2 cellular contexts compared by ENCODE assay signal in genomic region chr18:67525328-67526110, GRCh38.
TF ChIP-seq lines count a peak whose summit lies in the region.

No MANE protein-coding gene starts in this region.

TF ChIP-seq in IMR-90, 13 proteins besides CTCF, POLR2A, EP300 and RAD21 (continued from another document):
- TF ChIP-seq ELK1 (IDR thresholded peaks at IDR 0.05; ENCODE audit: borderline replicate concordance, low read depth, low read length) (no peak), FOS (IDR thresholded peaks at IDR 0.05; ENCODE audit: low read depth, low read length) (peak; percentile 65; the same call in 1 of the 2 replicates), SMC3 (IDR thresholded peaks at IDR 0.05; ENCODE audit: low read depth, low read length) (no peak), MXI1 (IDR thresholded peaks at IDR 0.05; ENCODE audit: borderline replicate concordance, low read depth, low read length) (no peak), RCOR1 (IDR thresholded peaks at IDR 0.05; ENCODE audit: insufficient replicate concordance, low read length) (peak; percentile 28), MAFK (IDR thresholded peaks at IDR 0.05; ENCODE audit: low read depth, low read length) (peak; percentile 2; the same call in 1 of the 2 replicates), MAZ (IDR thresholded peaks at IDR 0.05; ENCODE audit: borderline replicate concordance, low read depth, low read length) (no peak), USF2 (IDR thresholded peaks at IDR 0.05; ENCODE audit: low read depth, low read length) (no peak), BHLHE40 (IDR thresholded peaks at IDR 0.05; ENCODE audit: low read depth, low read length) (no peak), CEBPB (IDR thresholded peaks at IDR 0.05; ENCODE audit: low read depth, low read length) (peak; percentile 57; the same call in 1 of the 2 replicates), CHD1 (IDR thresholded peaks at IDR 0.05; ENCODE audit: low read depth, low read length) (no peak), NFE2L2 (IDR thresholded peaks at IDR 0.05; ENCODE audit: low read depth, low read length) (no peak)

TF ChIP-seq in liver, 16 proteins besides CTCF, POLR2A, EP300 and RAD21 (continued from another document):
- no peak for TF ChIP-seq REST (IDR thresholded peaks at IDR 0.05)
- TF ChIP-seq, protein P1, sequence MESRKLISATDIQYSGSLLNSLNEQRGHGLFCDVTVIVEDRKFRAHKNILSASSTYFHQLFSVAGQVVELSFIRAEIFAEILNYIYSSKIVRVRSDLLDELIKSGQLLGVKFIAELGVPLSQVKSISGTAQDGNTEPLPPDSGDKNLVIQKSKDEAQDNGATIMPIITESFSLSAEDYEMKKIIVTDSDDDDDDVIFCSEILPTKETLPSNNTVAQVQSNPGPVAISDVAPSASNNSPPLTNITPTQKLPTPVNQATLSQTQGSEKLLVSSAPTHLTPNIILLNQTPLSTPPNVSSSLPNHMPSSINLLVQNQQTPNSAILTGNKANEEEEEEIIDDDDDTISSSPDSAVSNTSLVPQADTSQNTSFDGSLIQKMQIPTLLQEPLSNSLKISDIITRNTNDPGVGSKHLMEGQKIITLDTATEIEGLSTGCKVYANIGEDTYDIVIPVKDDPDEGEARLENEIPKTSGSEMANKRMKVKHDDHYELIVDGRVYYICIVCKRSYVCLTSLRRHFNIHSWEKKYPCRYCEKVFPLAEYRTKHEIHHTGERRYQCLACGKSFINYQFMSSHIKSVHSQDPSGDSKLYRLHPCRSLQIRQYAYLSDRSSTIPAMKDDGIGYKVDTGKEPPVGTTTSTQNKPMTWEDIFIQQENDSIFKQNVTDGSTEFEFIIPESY (IDR thresholded peaks at IDR 0.05) = no peak
- no peak for TF ChIP-seq FOXA2 (IDR thresholded peaks at IDR 0.05)
- TF ChIP-seq GABPA (IDR thresholded peaks at IDR 0.05 in 1 of 2, conservative IDR thresholded peaks at IDR 0.05 in 1 of 2) = no peak
- peak in 1 of 2 donors; percentile 11 for TF ChIP-seq RXRA (IDR thresholded peaks at IDR 0.05)
- TF ChIP-seq FOXA1 (IDR thresholded peaks at IDR 0.05) = no peak
- no peak for TF ChIP-seq EGR1 (IDR thresholded peaks at IDR 0.05; ENCODE audit: low read depth in 2 of 2)
- peak; percentile 62 to 84 for TF ChIP-seq JUND (IDR thresholded peaks at IDR 0.05)
- TF ChIP-seq SP1 (IDR thresholded peaks at IDR 0.05) = peak; percentile 33
- TF ChIP-seq, protein P2, sequence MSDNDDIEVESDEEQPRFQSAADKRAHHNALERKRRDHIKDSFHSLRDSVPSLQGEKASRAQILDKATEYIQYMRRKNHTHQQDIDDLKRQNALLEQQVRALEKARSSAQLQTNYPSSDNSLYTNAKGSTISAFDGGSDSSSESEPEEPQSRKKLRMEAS (IDR thresholded peaks at IDR 0.05) = no peak
- no peak for TF ChIP-seq NR2F2 (IDR thresholded peaks at IDR 0.05)
- no peak for TF ChIP-seq TAF1 (conservative IDR thresholded peaks at IDR 0.05)
- TF ChIP-seq YY1 (IDR thresholded peaks at IDR 0.05) = no peak
- TF ChIP-seq ATF3 (IDR thresholded peaks at IDR 0.05) = peak; percentile 44
- no peak for TF ChIP-seq HNF4G (IDR thresholded peaks at IDR 0.05)
